Comparison of ENCODE assay signal across 8 cellular contexts in genomic region chr17:75777243-75777922, GRCh38. TPM values are rescaled to one million over a fixed set of nuclear protein-coding genes. Genes with fewer than 3 reads are reported as not detected.
DNase-seq lines count a peak whose midpoint lies in the region; ATAC-seq and TF ChIP-seq lines count a peak whose summit lies in the region.

No MANE protein-coding gene starts in this region.

- peaks cover 35% of the 10 kb centered on the region for H3K36me3 ChIP-seq in RWPE2 (ENCODE audit: low read depth)

- H3K9me3 ChIP-seq in RWPE2 (ENCODE audit: severe bottlenecking): no peaks in the 10 kb centered on the region

- H3K4me1 ChIP-seq in RWPE2 (ENCODE audit: insufficient read depth, poor library complexity, severe bottlenecking): peaks cover 24% of the 10 kb centered on the region

- H3K27me3 ChIP-seq in RWPE2 (ENCODE audit: insufficient read depth, poor library complexity, severe bottlenecking): no peaks in the 10 kb centered on the region

- peaks cover 7% of the 10 kb centered on the region for H3K4me1 Mint-ChIP-seq in Calu3 (ENCODE audit: low read depth, unreplicated experiment)
- H3K4me1 Mint-ChIP-seq in osteocyte (ENCODE audit: unreplicated experiment): peaks cover 28% of the 10 kb centered on the region

- H3K9me3 Mint-ChIP-seq in Calu3 (ENCODE audit: low read depth, unreplicated experiment): no peaks in the 10 kb centered on the region
- no peaks in the 10 kb centered on the region for H3K9me3 Mint-ChIP-seq in osteocyte (ENCODE audit: unreplicated experiment)

- H3K27ac ChIP-seq in RWPE2 (ENCODE audit: poor library complexity, severe bottlenecking): peak overlapping the region; percentile 92

- no peak for TF ChIP-seq CTCF in Calu3 (IDR thresholded peaks at IDR 0.05; ENCODE audit: unreplicated experiment)
- TF ChIP-seq CTCF in RWPE2 (IDR thresholded peaks at IDR 0.05; ENCODE audit: poor library complexity, severe bottlenecking): no peak
- no peak for TF ChIP-seq CTCF in epithelial cell of proximal tubule (conservative IDR thresholded peaks at IDR 0.05; ENCODE audit: low read depth, low read length)
- no peak for TF ChIP-seq CTCF in osteocyte (IDR thresholded peaks at IDR 0.05)

- intact Hi-C loops in Calu3 (cut with micrococcal nuclease; ENCODE audit: unreplicated experiment): no loop called here

- no TSS peak for BruUV-seq in Calu3 (replicated peaks; lab: Mats Ljungman, UMichigan)

- peak overlapping the region; percentile 77 for H3K4me3 Mint-ChIP-seq in Calu3 (ENCODE audit: low read depth, unreplicated experiment)
- peak overlapping the region; percentile 92 for H3K4me3 Mint-ChIP-seq in osteocyte (ENCODE audit: unreplicated experiment)

- peak overlapping the region; percentile 73 for H3K27ac Mint-ChIP-seq in Calu3 (ENCODE audit: unreplicated experiment)
- peak overlapping the region; percentile 80 for H3K27ac Mint-ChIP-seq in osteocyte (ENCODE audit: unreplicated experiment)

- CTCF ChIA-PET in Calu3 (lab: Charles Lee): interaction anchor here (0.6 kb wide), 2 partner anchors 67 to 78 kb away, joined by 3 to 7 read pairs; partner anchors contain the start of gene WBP2

- ATAC-seq in RWPE2 (ENCODE audit: low read depth): no peak
- no peak for ATAC-seq in GM21717 (IDR thresholded peaks at IDR 0.05; ENCODE audit: unreplicated experiment)
- ATAC-seq in GM18519 (IDR thresholded peaks at IDR 0.05; ENCODE audit: low FRiP score, unreplicated experiment): no peak

- peak overlapping the region; percentile 0 for H3K4me3 ChIP-seq in RWPE2 (ENCODE audit: severe bottlenecking)
- H3K4me3 ChIP-seq in epithelial cell of proximal tubule (ENCODE audit: low read depth, low read length): peak overlapping the region; percentile 80

- DNase-seq in Calu3 (no peak), RWPE2 (ENCODE audit: low spot score) (no peak), epithelial cell of proximal tubule (ENCODE audit: low read depth) (no peak), osteocyte (ENCODE audit: extremely low spot score, unreplicated experiment) (no peak), DMS153 (lab: John Stamatoyannopoulos, UW) (no peak), EL (no peak)

- H3K36me3 Mint-ChIP-seq in Calu3 (ENCODE audit: insufficient read depth, unreplicated experiment) (peaks cover 60% of the 10 kb centered on the region), osteocyte (ENCODE audit: unreplicated experiment) (peaks cover 29% of the 10 kb centered on the region)

- peaks cover 12% of the 10 kb centered on the region for H3K27me3 Mint-ChIP-seq in Calu3 (ENCODE audit: unreplicated experiment)
- H3K27me3 Mint-ChIP-seq in osteocyte (ENCODE audit: unreplicated experiment): no peaks in the 10 kb centered on the region

RNA-seq across cellular contexts. Expression of gene UNK, which starts 7.2 kb away (rescaled TPM):
- total RNA-seq in Calu3 (2022): 26.0 and 29.7 TPM in 2 replicates
- 19.4 and 20.3 TPM in 2 replicates for total RNA-seq in epithelial cell of proximal tubule
- 35.1 and 38.2 TPM in 2 replicates for total RNA-seq in osteocyte

RNA-seq across cellular contexts. Expression of gene GALK1, which starts 12.4 kb away (rescaled TPM):
- total RNA-seq in Calu3 (2022) (20.4 and 20.5 TPM in 2 replicates), epithelial cell of proximal tubule (44.3 and 48.2 TPM in 2 replicates), osteocyte (30.3 and 31.2 TPM in 2 replicates)

RNA-seq across cellular contexts. Expression of gene ITGB4, which starts 56.1 kb away (rescaled TPM):
- total RNA-seq in Calu3 (2022) (253 and 301 TPM in 2 replicates), epithelial cell of proximal tubule (22.6 and 33.3 TPM in 2 replicates), osteocyte (460 and 524 TPM in 2 replicates)
